ENCODE assay signal across 12 cellular contexts in the genomic region with DNA sequence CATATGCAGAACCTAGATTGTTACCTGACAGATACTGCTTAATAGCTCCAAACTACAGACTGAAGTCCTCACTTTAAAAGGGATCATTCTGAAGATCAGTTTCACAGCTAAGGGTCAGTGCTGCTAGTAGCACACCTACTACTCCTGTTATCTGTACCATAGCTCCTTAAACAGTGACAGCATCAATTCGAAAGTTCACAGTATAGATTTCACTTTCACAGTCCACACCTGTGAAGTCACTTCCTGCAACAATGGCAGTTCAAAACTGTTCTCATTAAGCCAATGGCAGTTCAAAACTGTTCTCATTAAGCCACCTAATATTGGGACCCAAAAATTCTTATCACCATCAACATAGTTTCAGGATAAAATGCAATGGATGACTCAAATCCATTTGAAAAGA. TPM values are rescaled to one million over a fixed set of nuclear protein-coding genes. Genes with fewer than 3 reads are reported as not detected.
A peak's percentile ranks its signal among the peaks of the same experiment; 100 is the strongest.
DNase-seq lines count a peak whose midpoint lies in the region; ATAC-seq lines count a peak whose summit lies in the region.
"Had no signal": no experiment of that assay in that cellular context is flagged by ENCODE, and none has a peak within 500 bp of the region (broad histone marks: within the 10 kb centered on the region; RNA-seq: fewer than 3 reads in every experiment).

No MANE protein-coding gene starts in this region.

- H3K4me3 Mint-ChIP-seq in central memory CD8-positive, alpha-beta T cell = peak overlapping the region; percentile 26

- no peaks in the 10 kb centered on the region for H3K9me3 Mint-ChIP-seq in central memory CD8-positive, alpha-beta T cell

- no peak for DNase-seq in activated CD4-positive, CD25-positive, alpha-beta regulatory T cell (lab: John Stamatoyannopoulos, UW)
- no peak for DNase-seq in central memory CD8-positive, alpha-beta T cell (ENCODE audit: low spot score in 2 of 2)
- DNase-seq in medulla oblongata (ENCODE audit: extremely low spot score) = no peak
- no peak for DNase-seq in mesenteric fat pad (ENCODE audit: low spot score)
- DNase-seq in T1000 (lab: John Stamatoyannopoulos, UW) = no peak
- DNase-seq: body of pancreas, mesenchymal stem cell, PC-9 had no signal

- peak overlapping the region; percentile 75 for H3K27ac Mint-ChIP-seq in central memory CD8-positive, alpha-beta T cell (ENCODE audit: low read depth)

- peaks cover 26% of the 10 kb centered on the region for H3K4me1 Mint-ChIP-seq in central memory CD8-positive, alpha-beta T cell

- peaks cover 5% of the 10 kb centered on the region for H3K36me3 Mint-ChIP-seq in central memory CD8-positive, alpha-beta T cell (ENCODE audit: insufficient read depth)

- peak; percentile 89 to 92 for ATAC-seq in activated CD4-positive, CD25-positive, alpha-beta regulatory T cell treated with anti-CD3 and anti-CD28 coated beads, Interleukin-2, amount 50 U/mL, for 24 hours
- peak; percentile 100 for ATAC-seq in GM21423 (IDR thresholded peaks at IDR 0.05; ENCODE audit: unreplicated experiment)
- ATAC-seq in HG03108 (IDR thresholded peaks at IDR 0.05; ENCODE audit: unreplicated experiment) = peak; percentile 99
- ATAC-seq in central memory CD8-positive, alpha-beta T cell (replicated peaks; ENCODE audit: extremely low read depth, poor library complexity, severe bottlenecking) = no peak
- ATAC-seq: body of pancreas, K562 had no signal

- H3K27me3 Mint-ChIP-seq in central memory CD8-positive, alpha-beta T cell = no peaks in the 10 kb centered on the region

RNA-seq across cellular contexts. Expression of a gene that starts 10.7 kb away (rescaled TPM):
- 36.3 TPM for total RNA-seq in mesenteric fat pad
